In the genomic region with DNA sequence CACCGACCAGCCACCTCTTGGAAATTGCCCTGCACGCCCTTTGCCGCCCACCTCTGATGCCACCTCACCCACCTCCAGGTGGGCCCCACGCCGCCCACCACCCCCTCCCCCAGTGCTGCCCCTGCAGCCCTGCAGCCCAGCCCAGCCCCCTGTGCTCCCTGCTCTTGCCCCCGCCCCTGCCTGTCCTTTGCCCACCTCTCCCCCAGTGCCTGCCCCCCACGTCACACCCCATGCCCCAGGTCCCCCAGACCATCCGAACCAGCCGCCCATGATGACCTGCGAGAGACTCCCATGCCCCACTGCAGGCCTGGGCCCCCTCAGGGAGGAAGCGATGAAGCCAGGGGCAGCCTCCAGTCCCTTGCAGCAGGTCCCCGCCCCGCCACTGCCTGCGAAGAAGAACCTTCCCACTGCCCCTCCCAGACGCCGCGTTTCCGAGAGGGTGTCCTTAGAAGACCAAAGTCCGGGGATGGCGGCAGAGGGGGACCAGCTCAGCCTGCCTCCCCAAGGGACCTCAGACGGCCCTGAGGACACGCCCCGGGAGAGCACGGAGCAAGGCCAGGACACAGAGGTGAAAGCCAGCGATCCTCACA, we compare ENCODE assay signal across 8 cellular contexts.
DNase-seq lines count a peak whose midpoint lies in the region; ATAC-seq and TF ChIP-seq lines count a peak whose summit lies in the region.

No MANE protein-coding gene starts in this region.

- peak overlapping the region; percentile 32 to 90 (median 84) for H3K27ac ChIP-seq in stomach

- ATAC-seq in left colon = peak; percentile 12

- peak overlapping the region; percentile 93 for H3K27ac Mint-ChIP-seq in activated T-cell treated with anti-CD3 and anti-CD28 coated beads, Interleukin-2, amount 50 U/mL, for 24 hours
- no peak overlapping the region for H3K27ac Mint-ChIP-seq in mesothelial cell of epicardium

- H3K4me1 Mint-ChIP-seq in activated T-cell treated with anti-CD3 and anti-CD28 coated beads, Interleukin-2, amount 50 U/mL, for 24 hours (ENCODE audit: low read depth) = peaks cover 92% of the 10 kb centered on the region
- peaks cover 3% of the 10 kb centered on the region for H3K4me1 Mint-ChIP-seq in mesothelial cell of epicardium

- peaks cover 0 to 52% (median 25%) of the 10 kb centered on the region in 4 donors for H3K4me1 ChIP-seq in stomach

- intact Hi-C loops in left colon (cut with DNase I, micrococcal nuclease) (no loop called here), stomach (cut with DNase I; ENCODE audit: low total_unique reads) (no loop called here)

- H3K4me3 ChIP-seq in stomach = peak overlapping the region; percentile 19 to 37 (median 32)

- DNase-seq in KBM-7 (peak; percentile 51), left colon (peak; percentile 62 to 65), stomach (peak; percentile 44), mesothelial cell of epicardium (ENCODE audit: low spot score in 2 of 2, unreplicated experiment in 2 of 2) (no peak), DMS 273 (lab: John Stamatoyannopoulos, UW; ENCODE audit: unreplicated experiment) (no peak), NCI-H1417 treated with DMSO at 0.1 percent for 48 hours (lab: John Stamatoyannopoulos, UW) (no peak), NCI-H69 (lab: John Stamatoyannopoulos, UW) (no peak)
- peak; percentile 69 for DNase-seq in activated T-cell treated with anti-CD3 and anti-CD28 coated beads, Interleukin-2, amount 50 U/mL, for 24 hours

- WGBS in stomach, 5 donors = 53 to 75% (median 65%) methylated on average over 19 to 25 of the region's 25 CpGs

- TF ChIP-seq CTCF in stomach (IDR thresholded peaks at IDR 0.05) (no peak), mesothelial cell of epicardium (IDR thresholded peaks at IDR 0.05; ENCODE audit: unreplicated experiment) (no peak)

- no peaks in the 10 kb centered on the region for H3K27me3 Mint-ChIP-seq in activated T-cell treated with anti-CD3 and anti-CD28 coated beads, Interleukin-2, amount 50 U/mL, for 24 hours
- H3K27me3 Mint-ChIP-seq in mesothelial cell of epicardium (ENCODE audit: low read depth) = no peaks in the 10 kb centered on the region

- H3K9me3 Mint-ChIP-seq in activated T-cell treated with anti-CD3 and anti-CD28 coated beads, Interleukin-2, amount 50 U/mL, for 24 hours = no peaks in the 10 kb centered on the region
- H3K9me3 Mint-ChIP-seq in mesothelial cell of epicardium = no peaks in the 10 kb centered on the region

- H3K27me3 ChIP-seq in stomach = no peaks in the 10 kb centered on the region

- no peak for TF ChIP-seq EP300 in stomach (IDR thresholded peaks at IDR 0.05)

- H3K9me3 ChIP-seq in stomach = no peaks in the 10 kb centered on the region

- TF ChIP-seq POLR2A in stomach (IDR thresholded peaks at IDR 0.05) = no peak

- H3K4me3 Mint-ChIP-seq in activated T-cell treated with anti-CD3 and anti-CD28 coated beads, Interleukin-2, amount 50 U/mL, for 24 hours = peak overlapping the region; percentile 90
- no peak overlapping the region for H3K4me3 Mint-ChIP-seq in mesothelial cell of epicardium

- peaks cover 43% of the 10 kb centered on the region for H3K36me3 Mint-ChIP-seq in activated T-cell treated with anti-CD3 and anti-CD28 coated beads, Interleukin-2, amount 50 U/mL, for 24 hours (ENCODE audit: low read depth)
- no peaks in the 10 kb centered on the region for H3K36me3 Mint-ChIP-seq in mesothelial cell of epicardium

- in situ Hi-C loops in KBM-7 (cut with MboI; ENCODE audit: low pct_unique_long_range_greater_than_20kb, low sequenced_read_pairs) = no loop called here

- H3K36me3 ChIP-seq in stomach = peaks cover 8 to 24% (median 16%) of the 10 kb centered on the region in 4 donors

Comparison
In these comparisons a context has a peak if more than half of its experiments do, and no peak if none do; other contexts are left out.
1. DNase-seq: peak in KBM-7 (single experiment), activated T-cell treated with anti-CD3 and anti-CD28 coated beads, Interleukin-2, amount 50 U/mL, for 24 hours (single experiment), left colon (2 of 2) and stomach (single experiment); none in mesothelial cell of epicardium (0 of 2), DMS 273 (single experiment), NCI-H1417 treated with DMSO at 0.1 percent for 48 hours (single experiment) and NCI-H69 (single experiment).